29 cellular contexts compared by ENCODE assay signal in genomic region chr7:140375323-140375722, GRCh38. TPM values are rescaled to one million over a fixed set of nuclear protein-coding genes. Genes with fewer than 3 reads are reported as not detected.
DNase-seq lines count a peak whose midpoint lies in the region; ATAC-seq and TF ChIP-seq lines count a peak whose summit lies in the region.
"Had no signal": no experiment of that assay in that cellular context is flagged by ENCODE, and none has a peak within 500 bp of the region (broad histone marks: within the 10 kb centered on the region; RNA-seq: fewer than 3 reads in every experiment).

No MANE protein-coding gene starts in this region.

- H3K36me3 ChIP-seq in CD8-positive, alpha-beta memory T cell (ENCODE audit: insufficient read depth, low read length): no peaks in the 10 kb centered on the region
- H3K36me3 ChIP-seq: ovary, uterus had no signal

- H3K36me3 Mint-ChIP-seq in activated naive CD4-positive, alpha-beta T cell treated with anti-CD3 and anti-CD28 coated beads for 36 hours (ENCODE audit: low read depth): peaks cover 25% of the 10 kb centered on the region
- peaks cover 0 to 42% (median 10%) of the 10 kb centered on the region in 3 donors for H3K36me3 Mint-ChIP-seq in CD8-positive, alpha-beta memory T cell
- H3K36me3 Mint-ChIP-seq in activated naive CD4-positive, alpha-beta T cell treated with anti-CD3 and anti-CD28 coated beads, Interleukin-2, amount 50 U/mL, for 72 hours: peaks cover 0 to 14% of the 10 kb centered on the region in 2 donors
- peaks cover 44 to 60% of the 10 kb centered on the region in 2 donors for H3K36me3 Mint-ChIP-seq in stimulated activated naive B cell treated with anti-CD40 and anti-IgM and Interleukin-4, amounts not matched to agents 10 μg/mL and 1 μg/mL and 100 μg/mL, for 72 hours

- H3K27me3 ChIP-seq in CD8-positive, alpha-beta memory T cell (ENCODE audit: insufficient read depth, low read length, poor library complexity, severe bottlenecking): no peaks in the 10 kb centered on the region
- H3K27me3 ChIP-seq: ovary, uterus had no signal

- H3K27ac Mint-ChIP-seq in activated naive CD4-positive, alpha-beta T cell treated with anti-CD3 and anti-CD28 coated beads for 36 hours: peak overlapping the region; percentile 96
- peak overlapping the region; percentile 85 to 98 (median 94) for H3K27ac Mint-ChIP-seq in CD8-positive, alpha-beta memory T cell
- H3K27ac Mint-ChIP-seq in activated naive CD4-positive, alpha-beta T cell treated with anti-CD3 and anti-CD28 coated beads, Interleukin-2, amount 50 U/mL, for 72 hours: peak overlapping the region; percentile 91 to 98
- peak overlapping the region; percentile 97 for H3K27ac Mint-ChIP-seq in stimulated activated naive B cell treated with anti-CD40 and anti-IgM and Interleukin-4, amounts not matched to agents 10 μg/mL and 1 μg/mL and 100 μg/mL, for 72 hours
- H3K27ac Mint-ChIP-seq: HFFc6, nephron progenitor cell, WTC11 had no signal

- H3K27me3 Mint-ChIP-seq in activated naive CD4-positive, alpha-beta T cell treated with anti-CD3 and anti-CD28 coated beads for 36 hours (ENCODE audit: low read depth): no peaks in the 10 kb centered on the region
- no peaks in the 10 kb centered on the region for H3K27me3 Mint-ChIP-seq in CD8-positive, alpha-beta memory T cell
- H3K27me3 Mint-ChIP-seq in stimulated activated naive B cell treated with anti-CD40 and anti-IgM and Interleukin-4, amounts not matched to agents 10 μg/mL and 1 μg/mL and 100 μg/mL, for 72 hours: no peaks in the 10 kb centered on the region

- H3K4me1 ChIP-seq in CD8-positive, alpha-beta memory T cell (ENCODE audit: insufficient read depth, low read length): peaks cover 13% of the 10 kb centered on the region
- H3K4me1 ChIP-seq: uterus had no signal

- CTCF ChIA-PET in activated naive CD4-positive, alpha-beta T cell treated with anti-CD3 and anti-CD28 coated beads for 36 hours (lab: Charles Lee): interaction anchor here (0.7 to 2.3 kb wide), 7 partner anchors 18 to 548 kb away, joined by 3 to 11 read pairs (median 4); no protein-coding TSS in a partner anchor
- CTCF ChIA-PET in CD8-positive, alpha-beta memory T cell (lab: Charles Lee): interaction anchor here (1.6 kb wide), 1 partner anchor 10 kb away, joined by 3 read pairs; no protein-coding TSS in a partner anchor

- no peak for ATAC-seq in activated naive CD4-positive, alpha-beta T cell treated with anti-CD3 and anti-CD28 coated beads, Interleukin-2, amount 50 U/mL, for 72 hours
- ATAC-seq in stimulated activated naive B cell treated with anti-CD40 and anti-IgM and Interleukin-4, amounts not matched to agents 10 μg/mL and 1 μg/mL and 100 μg/mL, for 72 hours (replicated peaks): no peak
- no peak for ATAC-seq in HG02610 (IDR thresholded peaks at IDR 0.05; ENCODE audit: unreplicated experiment)
- ATAC-seq: left ventricle myocardium superior, WTC11 had no signal

- H3K27ac ChIP-seq in CD8-positive, alpha-beta memory T cell (ENCODE audit: low read depth, low read length): no peak overlapping the region
- H3K27ac ChIP-seq: GM23248, ovary, uterus had no signal

- no peaks in the 10 kb centered on the region for H3K9me3 Mint-ChIP-seq in activated naive CD4-positive, alpha-beta T cell treated with anti-CD3 and anti-CD28 coated beads for 36 hours
- no peaks in the 10 kb centered on the region for H3K9me3 Mint-ChIP-seq in CD8-positive, alpha-beta memory T cell
- no peaks in the 10 kb centered on the region for H3K9me3 Mint-ChIP-seq in activated naive CD4-positive, alpha-beta T cell treated with anti-CD3 and anti-CD28 coated beads, Interleukin-2, amount 50 U/mL, for 72 hours
- H3K9me3 Mint-ChIP-seq in stimulated activated naive B cell treated with anti-CD40 and anti-IgM and Interleukin-4, amounts not matched to agents 10 μg/mL and 1 μg/mL and 100 μg/mL, for 72 hours: no peaks in the 10 kb centered on the region
- H3K9me3 Mint-ChIP-seq: HFFc6, nephron progenitor cell, WTC11 had no signal

- POLR2A ChIA-PET in CD8-positive, alpha-beta memory T cell (lab: Charles Lee): interaction anchor here (2.4 kb wide), 1 partner anchor 23 kb away, joined by 7 read pairs; the partner anchor contains the start of gene SLC37A3

- H3K9me3 ChIP-seq in CD8-positive, alpha-beta memory T cell (ENCODE audit: low read length): no peaks in the 10 kb centered on the region
- H3K9me3 ChIP-seq: ovary, SK-N-SH, uterus had no signal

- intact Hi-C loops in activated naive CD4-positive, alpha-beta T cell treated with anti-CD3 and anti-CD28 coated beads for 36 hours (cut with micrococcal nuclease): loop anchor here (10.0 kb wide), 1 partner anchor 1179 kb away; the partner anchor contains the start of gene AGK
- intact Hi-C loops in lower leg skin (cut with DNase I; ENCODE audit: low total_unique reads): no loop called here

- 89 to 97% methylated on average over 9 of the region's 9 CpGs for WGBS in lower leg skin, 2 donors

- no peak for TF ChIP-seq POLR2A in lower leg skin (IDR thresholded peaks at IDR 0.05)

- peaks cover 37% of the 10 kb centered on the region for H3K4me1 Mint-ChIP-seq in activated naive CD4-positive, alpha-beta T cell treated with anti-CD3 and anti-CD28 coated beads for 36 hours (ENCODE audit: low read depth)
- peaks cover 12 to 15% (median 13%) of the 10 kb centered on the region in 3 donors for H3K4me1 Mint-ChIP-seq in CD8-positive, alpha-beta memory T cell
- H3K4me1 Mint-ChIP-seq in stimulated activated naive B cell treated with anti-CD40 and anti-IgM and Interleukin-4, amounts not matched to agents 10 μg/mL and 1 μg/mL and 100 μg/mL, for 72 hours: peaks cover 12 to 33% of the 10 kb centered on the region in 2 donors
- H3K4me1 Mint-ChIP-seq: nephron progenitor cell, WTC11 had no signal

- H3K4me3 ChIP-seq in CD8-positive, alpha-beta memory T cell (ENCODE audit: low read length): no peak overlapping the region
- no peak overlapping the region for H3K4me3 ChIP-seq in lower leg skin (ENCODE audit: low read depth, poor library complexity, severe bottlenecking)
- H3K4me3 ChIP-seq: GM23248, ovary, uterus had no signal

- H3K4me3 Mint-ChIP-seq in activated naive CD4-positive, alpha-beta T cell treated with anti-CD3 and anti-CD28 coated beads for 36 hours: peak overlapping the region; percentile 58
- H3K4me3 Mint-ChIP-seq in CD8-positive, alpha-beta memory T cell: peak overlapping the region in 5 of 7 donors; percentile 80 to 86 (median 83)
- H3K4me3 Mint-ChIP-seq in stimulated activated naive B cell treated with anti-CD40 and anti-IgM and Interleukin-4, amounts not matched to agents 10 μg/mL and 1 μg/mL and 100 μg/mL, for 72 hours: peak overlapping the region in 1 of 2 donors; percentile 11
- H3K4me3 Mint-ChIP-seq: HFFc6, nephron progenitor cell, WTC11 had no signal

- no peak for TF ChIP-seq CTCF in lower leg skin (IDR thresholded peaks at IDR 0.05)

- no peak for DNase-seq in activated naive CD4-positive, alpha-beta T cell treated with anti-CD3 and anti-CD28 coated beads for 36 hours
- DNase-seq in activated naive CD4-positive, alpha-beta T cell treated with anti-CD3 and anti-CD28 coated beads, Interleukin-2, amount 50 U/mL, for 16 hours: no peak
- no peak for DNase-seq in CD8-positive, alpha-beta memory T cell
- DNase-seq in activated naive CD4-positive, alpha-beta T cell treated with anti-CD3 and anti-CD28 coated beads, Interleukin-2, amount 50 U/mL, for 72 hours (ENCODE audit: low spot score in 2 of 2): no peak
- no peak for DNase-seq in stimulated activated naive B cell treated with anti-CD40 and anti-IgM and Interleukin-4, amounts not matched to agents 10 μg/mL and 1 μg/mL and 100 μg/mL, for 72 hours
- no peak for DNase-seq in lower leg skin (ENCODE audit: low spot score in 2 of 2)
- DNase-seq: dermis blood vessel endothelial cell; DMS53; GDM1; GM23248; HFFc6; islet precursor cell; left ventricle myocardium superior; midbrain; NCI-H1092; NCI-H1930; NCI-H226; nephron progenitor cell; ovary; retina; RPMI8226; SK-N-SH; small intestine; stimulated activated CD4-positive, alpha-beta T cell treated with anti-CD3 and anti-CD28 coated beads, Interleukin-1b, Interleukin-23, amount 100 ng/mL, for 48 hours; uterus had no signal

RNA-seq across cellular contexts. Expression of gene SLC37A3, which starts 23.0 kb away (rescaled TPM):
- total RNA-seq in activated naive CD4-positive, alpha-beta T cell treated with anti-CD3 and anti-CD28 coated beads for 36 hours: 10 to 100 TPM; 25.6 to 28.7 TPM
- 10 to 100 TPM; 56.6 to 57.2 TPM for total RNA-seq in CD8-positive, alpha-beta memory T cell
- 12.0 TPM for polyA plus RNA-seq in CD8-positive, alpha-beta memory T cell
- total RNA-seq in activated naive CD4-positive, alpha-beta T cell treated with anti-CD3 and anti-CD28 coated beads, Interleukin-2, amount 50 U/mL, for 72 hours: 10 to 100 TPM; 55.6 to 57.8 TPM
- 10 to 100 TPM; 28.7 to 36.2 (median 29.9) TPM for total RNA-seq in lower leg skin

RNA-seq across cellular contexts. Expression of gene RAB19, which starts 28.5 kb away (rescaled TPM):
- 1 to 10 TPM; 4.6 to 5.2 TPM for total RNA-seq in activated naive CD4-positive, alpha-beta T cell treated with anti-CD3 and anti-CD28 coated beads for 36 hours
- total RNA-seq in CD8-positive, alpha-beta memory T cell: 10 to 100 TPM in 1 of 2 experiments, 1 to 10 TPM in 1; 7.5 to 10.4 TPM
- 2.0 TPM for polyA plus RNA-seq in CD8-positive, alpha-beta memory T cell
- 1 to 10 TPM; 5.0 to 9.1 TPM for total RNA-seq in activated naive CD4-positive, alpha-beta T cell treated with anti-CD3 and anti-CD28 coated beads, Interleukin-2, amount 50 U/mL, for 72 hours
- 1 to 10 TPM in 1 of 4 donors, under 1 TPM in 2, not detected in 1; 0.47 to 1.5 (median 0.72) TPM for total RNA-seq in lower leg skin
- total RNA-seq: dermis blood vessel endothelial cell, endothelial cell of umbilical vein, GM23248, HFFc6, left ventricle myocardium superior, temporal lobe, uterus had no signal
- polyA plus RNA-seq: endothelial cell of umbilical vein, GM23248, ovary, SK-N-SH had no signal
